12 cellular contexts compared by ENCODE assay signal in genomic region chr7:105677395-105677701, GRCh38.
A peak's percentile ranks its signal among the peaks of the same experiment; 100 is the strongest.
DNase-seq lines count a peak whose midpoint lies in the region; ATAC-seq, FAIRE-seq and TF ChIP-seq lines count a peak whose summit lies in the region.
"Had no signal": no experiment of that assay in that cellular context is flagged by ENCODE, and none has a peak within 500 bp of the region (broad histone marks: within the 10 kb centered on the region; RNA-seq: fewer than 3 reads in every experiment).

No MANE protein-coding gene starts in this region.

- POLR2A ChIA-PET in A549 (lab: Yijun Ruan, JAX): no interaction called here
- POLR2A ChIA-PET in activated CD4-positive, alpha-beta memory T cell treated with anti-CD3 and anti-CD28 coated beads, Interleukin-2, amount 10 ng/mL, durations not matched to agents 7 days and 5 days (lab: Charles Lee): interaction anchor here (0.6 to 4.3 kb wide), 20 partner anchors 8 to 1208 kb away, joined by 3 to 129 read pairs (median 5); partner anchors contain the start of gene RINT1

- no peaks in the 10 kb centered on the region for H3F3A ChIP-seq in smooth muscle cell (ENCODE audit: low read depth)

- H3K27me3 ChIP-seq in mononuclear cell (ENCODE audit: insufficient read depth, low read length): no peaks in the 10 kb centered on the region
- no peaks in the 10 kb centered on the region for H3K27me3 ChIP-seq in smooth muscle cell (ENCODE audit: low read depth)
- H3K27me3 ChIP-seq: heart left ventricle had no signal

- H3K36me3 ChIP-seq in smooth muscle cell (ENCODE audit: low read depth): no peaks in the 10 kb centered on the region
- H3K36me3 ChIP-seq: heart left ventricle had no signal

- TF ChIP-seq RAD21 in A549 (conservative IDR thresholded peaks at IDR 0.05 in 1 of 2, IDR thresholded peaks at IDR 0.05 in 1 of 2): no peak

- H3K36me3 Mint-ChIP-seq in activated CD4-positive, alpha-beta memory T cell treated with anti-CD3 and anti-CD28 coated beads, Interleukin-2, amount 10 ng/mL, durations not matched to agents 7 days and 5 days (ENCODE audit: low read depth): peaks cover 22% of the 10 kb centered on the region

- whole genome bisulfite sequencing in A549 (ENCODE audit: missing lambda C conversion rate): 78% methylated on average over 5 of the region's 5 CpGs
- 84% methylated on average over 5 of the region's 5 CpGs for WGBS in smooth muscle cell (ENCODE audit: low lambda C conversion rate)

- no peak for TF ChIP-seq EP300 in A549 (IDR thresholded peaks at IDR 0.05)

- no peak overlapping the region for H3K9ac ChIP-seq in smooth muscle cell (ENCODE audit: low read depth)

- no peak overlapping the region for H3K4me3 ChIP-seq in A549
- H3K4me3 ChIP-seq in mononuclear cell (ENCODE audit: low read length): peak overlapping the region; percentile 42
- H3K4me3 ChIP-seq in smooth muscle cell: no peak overlapping the region

- no peaks in the 10 kb centered on the region for H3K27me3 Mint-ChIP-seq in activated CD4-positive, alpha-beta memory T cell treated with anti-CD3 and anti-CD28 coated beads, Interleukin-2, amount 10 ng/mL, durations not matched to agents 7 days and 5 days

- TF ChIP-seq CTCF in A549 (IDR thresholded peaks at IDR 0.05) (no peak), smooth muscle cell (IDR thresholded peaks at IDR 0.05; ENCODE audit: borderline replicate concordance, insufficient read depth, poor library complexity, severe bottlenecking) (no peak)

- no peak for ATAC-seq in A549
- no peak for ATAC-seq in HG02623 (IDR thresholded peaks at IDR 0.05; ENCODE audit: unreplicated experiment)
- no peak for ATAC-seq in GM21360 (IDR thresholded peaks at IDR 0.05; ENCODE audit: unreplicated experiment)

- H3K4me2 ChIP-seq in A549 (peak overlapping the region; percentile 38; the same call in 1 of the 3 replicates), smooth muscle cell (no peak overlapping the region)

- no peaks in the 10 kb centered on the region for H3K9me3 ChIP-seq in A549
- H3K9me3 ChIP-seq in mononuclear cell (ENCODE audit: low read depth, low read length): no peaks in the 10 kb centered on the region
- H3K9me3 ChIP-seq in smooth muscle cell (replicated peaks; ENCODE audit: low read depth): no peaks in the 10 kb centered on the region
- H3K9me3 ChIP-seq: heart left ventricle had no signal

- peaks cover 72% of the 10 kb centered on the region for H3K4me1 Mint-ChIP-seq in activated CD4-positive, alpha-beta memory T cell treated with anti-CD3 and anti-CD28 coated beads, Interleukin-2, amount 10 ng/mL, durations not matched to agents 7 days and 5 days

- no peak for TF ChIP-seq POLR2A in A549 (IDR thresholded peaks at IDR 0.05; ENCODE audit: low read length)

- CTCF ChIA-PET in A549 (lab: Yijun Ruan, JAX): interaction anchor here (1.0 to 2.5 kb wide), 2 partner anchors 20 to 81 kb away, joined by 3 to 11 read pairs; no protein-coding TSS in a partner anchor
- CTCF ChIA-PET in activated CD4-positive, alpha-beta memory T cell treated with anti-CD3 and anti-CD28 coated beads, Interleukin-2, amount 10 ng/mL, durations not matched to agents 7 days and 5 days (lab: Charles Lee): interaction anchor here (0.6 to 3.4 kb wide), 10 partner anchors 10 to 359 kb away, joined by 3 to 28 read pairs (median 4); no protein-coding TSS in a partner anchor

- peak overlapping the region; percentile 92 for H3K27ac Mint-ChIP-seq in activated CD4-positive, alpha-beta memory T cell treated with anti-CD3 and anti-CD28 coated beads, Interleukin-2, amount 10 ng/mL, durations not matched to agents 7 days and 5 days

- H3K9me3 Mint-ChIP-seq in activated CD4-positive, alpha-beta memory T cell treated with anti-CD3 and anti-CD28 coated beads, Interleukin-2, amount 10 ng/mL, durations not matched to agents 7 days and 5 days: no peaks in the 10 kb centered on the region

- H4K20me1 ChIP-seq in smooth muscle cell (ENCODE audit: low read depth): peaks cover 7% of the 10 kb centered on the region

- H3K4me3 Mint-ChIP-seq in activated CD4-positive, alpha-beta memory T cell treated with anti-CD3 and anti-CD28 coated beads, Interleukin-2, amount 10 ng/mL, durations not matched to agents 7 days and 5 days: peak overlapping the region; percentile 81

- no peaks in the 10 kb centered on the region for H3K79me2 ChIP-seq in smooth muscle cell (ENCODE audit: low read depth)

- no peak for FAIRE-seq in A549 (lab: Jason Lieb, UNC)
- FAIRE-seq: HTR-8/SVneo had no signal

- no peak overlapping the region for H2AFZ ChIP-seq in smooth muscle cell (ENCODE audit: low read depth)

- H3K27ac ChIP-seq in A549: no peak overlapping the region
- no peak overlapping the region for H3K27ac ChIP-seq in smooth muscle cell (ENCODE audit: low read depth)
- H3K27ac ChIP-seq: RWPE1 had no signal

- H3K4me1 ChIP-seq in A549: peaks cover 19% of the 10 kb centered on the region
- H3K4me1 ChIP-seq in mononuclear cell (ENCODE audit: insufficient read depth, low read length): peaks cover 68% of the 10 kb centered on the region
- no peaks in the 10 kb centered on the region for H3K4me1 ChIP-seq in smooth muscle cell (ENCODE audit: low read depth)

- DNase-seq in A549 (ENCODE audit: low read depth in 1 of 2, low spot score in 1 of 2) (no peak), DMS153 (lab: John Stamatoyannopoulos, UW) (peak; percentile 46), smooth muscle cell (lab: John Stamatoyannopoulos, UW; ENCODE audit: unreplicated experiment) (no peak), middle frontal gyrus (ENCODE audit: extremely low spot score, low spot score) (no peak)
- no peak for DNase-seq in activated CD4-positive, alpha-beta memory T cell treated with anti-CD3 and anti-CD28 coated beads, Interleukin-2, amount 10 ng/mL, durations not matched to agents 7 days and 5 days
- DNase-seq: NCI-H2081 had no signal

TF ChIP-seq in A549, 52 proteins besides CTCF, POLR2A, EP300 and RAD21:
- TF ChIP-seq KDM5A (IDR thresholded peaks at IDR 0.05): no peak
- TF ChIP-seq FOSL2 (IDR thresholded peaks at IDR 0.05): no peak
- TF ChIP-seq FOSL2 (CRISPR knock-in tag; IDR thresholded peaks at IDR 0.05): no peak
- no peak for TF ChIP-seq SMC3 (IDR thresholded peaks at IDR 0.05)
- TF ChIP-seq FOSB (CRISPR knock-in tag; IDR thresholded peaks at IDR 0.05): no peak
- no peak for TF ChIP-seq RNF2 (IDR thresholded peaks at IDR 0.05; ENCODE audit: borderline replicate concordance, low read depth)
- no peak for TF ChIP-seq REST (IDR thresholded peaks at IDR 0.05)
- TF ChIP-seq RARB (CRISPR knock-in tag; IDR thresholded peaks at IDR 0.05): no peak
- no peak for TF ChIP-seq JUN (IDR thresholded peaks at IDR 0.05)
- no peak for TF ChIP-seq CEBPB (IDR thresholded peaks at IDR 0.05)
